In genomic region chr6:125957391-125957693, GRCh38 we compare ENCODE assay signal across 2 cellular contexts.
TF ChIP-seq lines count a peak whose summit lies in the region.

No MANE protein-coding gene starts in this region.

TF ChIP-seq in A549, 52 proteins besides CTCF, POLR2A, EP300 and RAD21 (continued from another document):
- TF ChIP-seq BHLHE40 (IDR thresholded peaks at IDR 0.05; ENCODE audit: low read depth, low read length), result no peak
- TF ChIP-seq MAFK (IDR thresholded peaks at IDR 0.05; ENCODE audit: partially characterized antibody), result no peak
- no peak for TF ChIP-seq CHD4 (IDR thresholded peaks at IDR 0.05; ENCODE audit: borderline replicate concordance)
- no peak for TF ChIP-seq HMGXB4 (CRISPR knock-in tag; IDR thresholded peaks at IDR 0.05; ENCODE audit: borderline replicate concordance)
- no peak for TF ChIP-seq PBX3 (IDR thresholded peaks at IDR 0.05)
- TF ChIP-seq ELK1 (IDR thresholded peaks at IDR 0.05; ENCODE audit: low read depth, low read length), result no peak
- no peak for TF ChIP-seq HES2 (IDR thresholded peaks at IDR 0.05)
- TF ChIP-seq MAX (IDR thresholded peaks at IDR 0.05), result no peak
- TF ChIP-seq RARB (CRISPR knock-in tag; IDR thresholded peaks at IDR 0.05), result no peak
- TF ChIP-seq CBX2 (IDR thresholded peaks at IDR 0.05; ENCODE audit: borderline replicate concordance, low read depth), result no peak
- TF ChIP-seq ZFP36 (IDR thresholded peaks at IDR 0.05; ENCODE audit: borderline replicate concordance, partially characterized antibody), result no peak
- no peak for TF ChIP-seq POLR2AphosphoS2 (conservative IDR thresholded peaks at IDR 0.05; ENCODE audit: low read length)
- TF ChIP-seq FOXS1 (CRISPR knock-in tag; IDR thresholded peaks at IDR 0.05), result no peak
- TF ChIP-seq JUN (IDR thresholded peaks at IDR 0.05), result no peak
- TF ChIP-seq ESRRA (IDR thresholded peaks at IDR 0.05; ENCODE audit: borderline replicate concordance, low read length), result no peak

TF ChIP-seq in IMR-90, 13 proteins besides CTCF, POLR2A, EP300 and RAD21 (continued from another document):
- no peak for TF ChIP-seq USF2 (IDR thresholded peaks at IDR 0.05; ENCODE audit: low read depth, low read length)
- TF ChIP-seq ELK1 (IDR thresholded peaks at IDR 0.05; ENCODE audit: borderline replicate concordance, low read depth, low read length), result no peak
- TF ChIP-seq RCOR1 (IDR thresholded peaks at IDR 0.05; ENCODE audit: insufficient replicate concordance, low read length), result no peak
- TF ChIP-seq BHLHE40 (IDR thresholded peaks at IDR 0.05; ENCODE audit: low read depth, low read length), result no peak
- TF ChIP-seq SMC3 (IDR thresholded peaks at IDR 0.05; ENCODE audit: low read depth, low read length), result no peak
- no peak for TF ChIP-seq MAZ (IDR thresholded peaks at IDR 0.05; ENCODE audit: borderline replicate concordance, low read depth, low read length)
- TF ChIP-seq CEBPB (IDR thresholded peaks at IDR 0.05; ENCODE audit: low read depth, low read length), result no peak
- no peak for TF ChIP-seq NFE2L2 (IDR thresholded peaks at IDR 0.05; ENCODE audit: low read depth, low read length)
- no peak for TF ChIP-seq MAFK (IDR thresholded peaks at IDR 0.05; ENCODE audit: low read depth, low read length)
- no peak for TF ChIP-seq FOS (IDR thresholded peaks at IDR 0.05; ENCODE audit: low read depth, low read length)
- no peak for TF ChIP-seq RFX5 (IDR thresholded peaks at IDR 0.05; ENCODE audit: low read depth, low read length)
